Comparison of ENCODE assay signal across 35 cellular contexts in genomic region chr12:23699031-23699430, GRCh38.
"Had no signal": no experiment of that assay in that cellular context is flagged by ENCODE, and none has a peak within 500 bp of the region (broad histone marks: within the 10 kb centered on the region; RNA-seq: fewer than 3 reads in every experiment).

No MANE protein-coding gene starts in this region.

- DNase-seq: activated CD4-positive, alpha-beta T cell treated with anti-CD3 and anti-CD28 coated beads for 36 hours; activated CD4-positive, alpha-beta T cell treated with anti-CD3 and anti-CD28 coated beads, Interleukin-2, amount 10 ng/mL, durations not matched to agents 7 days and 5 days; activated CD4-positive, alpha-beta T cell treated with anti-CD3 and anti-CD28 coated beads, Interleukin-2, amount 50 U/mL, for 48 hours; activated CD8-positive, alpha-beta memory T cell treated with anti-CD3 and anti-CD28 coated beads, Interleukin-2, amount 50 U/mL, for 4 hours; activated CD8-positive, alpha-beta T cell treated with anti-CD3 and anti-CD28 coated beads, Interleukin-2, amount 10 ng/mL, durations not matched to agents 7 days and 5 days; activated effector memory CD4-positive, alpha-beta T cell treated with Interleukin-2 at 50 U/mL for 16 hours; activated naive CD4-positive, alpha-beta T cell; activated naive CD4-positive, alpha-beta T cell treated with anti-CD3 and anti-CD28 coated beads, Interleukin-2, amount 50 U/mL, for 16 hours; activated naive CD8-positive, alpha-beta T cell treated with anti-CD3 and anti-CD28 coated beads for 36 hours; activated T-cell treated with anti-CD3 and anti-CD28 coated beads for 4 hours; activated T-cell treated with anti-CD3 and anti-CD28 coated beads, Interleukin-2, amount 50 U/mL, for 4 hours; amniotic stem cell; aorta; brain microvascular endothelial cell; central memory CD4-positive, alpha-beta T cell; NCI-H1092 treated with DMSO at 0.1 percent for 48 hours; NCI-H1417; NCI-H1694; NCI-H1930; NCI-H2081 treated with DMSO at 0.1 percent for 48 hours; NCI-H510A; NCI-H526; NCI-H774; PC-3; Peyer's patch; RPMI8226; SHP77 treated with DMSO at 0.1 percent for 48 hours; SK-N-SH had no signal

- H3K27me3 Mint-ChIP-seq: activated CD4-positive, alpha-beta T cell treated with anti-CD3 and anti-CD28 coated beads for 36 hours; activated CD4-positive, alpha-beta T cell treated with anti-CD3 and anti-CD28 coated beads, Interleukin-2, amount 10 ng/mL, durations not matched to agents 7 days and 5 days; activated naive CD8-positive, alpha-beta T cell treated with anti-CD3 and anti-CD28 coated beads for 36 hours had no signal

- H3K4me3 Mint-ChIP-seq: activated CD4-positive, alpha-beta T cell treated with anti-CD3 and anti-CD28 coated beads for 36 hours; activated CD4-positive, alpha-beta T cell treated with anti-CD3 and anti-CD28 coated beads, Interleukin-2, amount 10 ng/mL, durations not matched to agents 7 days and 5 days; activated CD8-positive, alpha-beta T cell treated with anti-CD3 and anti-CD28 coated beads, Interleukin-2, amount 10 ng/mL, durations not matched to agents 7 days and 5 days; activated naive CD8-positive, alpha-beta T cell treated with anti-CD3 and anti-CD28 coated beads for 36 hours; activated T-cell treated with anti-CD3 and anti-CD28 coated beads, Interleukin-2, amount 50 U/mL, for 4 hours; activated T-helper 1 cell treated with anti-CD3 and anti-CD28 coated beads, Interleukin-12 subunit alpha, Interleukin-12 subunit beta, Interleukin-2, Interleukin-4 antibody, amounts not matched to agents 30 ng/mL and 10 ng/mL and 1 ng/mL, durations not matched to agents 14 hours and 24 hours and 36 hours; T-helper 1 cell treated with Interleukin-12 subunit alpha and Interleukin-12 subunit beta and Interleukin-4 antibody, amounts not matched to agents 30 μg/mL and 1 μg/mL, for 36 hours; T-helper 2 cell treated with Interferon-gamma antibody and Interleukin-4, amounts not matched to agents 5 μg/mL and 100 μg/mL, for 36 hours; WTC11 had no signal

- H3K36me3 ChIP-seq: brain microvascular endothelial cell, Peyer's patch, SJSA1 had no signal

- H3K4me3 ChIP-seq: Peyer's patch, SJSA1 had no signal

- H3K27ac Mint-ChIP-seq: activated CD4-positive, alpha-beta T cell treated with anti-CD3 and anti-CD28 coated beads for 36 hours; activated CD4-positive, alpha-beta T cell treated with anti-CD3 and anti-CD28 coated beads, Interleukin-2, amount 10 ng/mL, durations not matched to agents 7 days and 5 days; activated CD8-positive, alpha-beta T cell treated with anti-CD3 and anti-CD28 coated beads, Interleukin-2, amount 10 ng/mL, durations not matched to agents 7 days and 5 days; activated naive CD8-positive, alpha-beta T cell treated with anti-CD3 and anti-CD28 coated beads for 36 hours; activated T-helper 1 cell treated with anti-CD3 and anti-CD28 coated beads, Interleukin-12 subunit alpha, Interleukin-12 subunit beta, Interleukin-2, Interleukin-4 antibody, amounts not matched to agents 30 ng/mL and 10 ng/mL and 1 ng/mL, durations not matched to agents 14 hours and 24 hours and 36 hours; T-helper 1 cell treated with Interleukin-12 subunit alpha and Interleukin-12 subunit beta and Interleukin-4 antibody, amounts not matched to agents 30 μg/mL and 1 μg/mL, for 36 hours; T-helper 2 cell treated with Interferon-gamma antibody and Interleukin-4, amounts not matched to agents 5 μg/mL and 100 μg/mL, for 36 hours; WTC11 had no signal

- H3K27me3 ChIP-seq: brain microvascular endothelial cell, Peyer's patch, SJSA1 had no signal

- H3K4me1 Mint-ChIP-seq: activated CD4-positive, alpha-beta T cell treated with anti-CD3 and anti-CD28 coated beads for 36 hours; activated CD4-positive, alpha-beta T cell treated with anti-CD3 and anti-CD28 coated beads, Interleukin-2, amount 10 ng/mL, durations not matched to agents 7 days and 5 days; activated naive CD8-positive, alpha-beta T cell treated with anti-CD3 and anti-CD28 coated beads for 36 hours had no signal

- H3K9me3 Mint-ChIP-seq: activated CD4-positive, alpha-beta T cell treated with anti-CD3 and anti-CD28 coated beads, Interleukin-2, amount 10 ng/mL, durations not matched to agents 7 days and 5 days; activated naive CD8-positive, alpha-beta T cell treated with anti-CD3 and anti-CD28 coated beads for 36 hours; activated T-helper 1 cell treated with anti-CD3 and anti-CD28 coated beads, Interleukin-12 subunit alpha, Interleukin-12 subunit beta, Interleukin-2, Interleukin-4 antibody, amounts not matched to agents 30 ng/mL and 10 ng/mL and 1 ng/mL, durations not matched to agents 14 hours and 24 hours and 36 hours; T-helper 1 cell treated with Interleukin-12 subunit alpha and Interleukin-12 subunit beta and Interleukin-4 antibody, amounts not matched to agents 30 μg/mL and 1 μg/mL, for 36 hours had no signal

- H3K9me3 ChIP-seq: Peyer's patch, SJSA1, SK-N-SH had no signal

- H3K36me3 Mint-ChIP-seq: activated naive CD8-positive, alpha-beta T cell treated with anti-CD3 and anti-CD28 coated beads for 36 hours; WTC11 had no signal

- H3K4me1 ChIP-seq: Peyer's patch, SJSA1 had no signal

- ATAC-seq: activated CD4-positive, alpha-beta T cell treated with anti-CD3 and anti-CD28 coated beads for 36 hours; activated CD4-positive, CD25-positive, alpha-beta regulatory T cell treated with anti-CD3 and anti-CD28 coated beads, Interleukin-2, amount 50 U/mL, for 24 hours; activated CD8-positive, alpha-beta T cell treated with anti-CD3 and anti-CD28 coated beads, Interleukin-2, amount 10 ng/mL, durations not matched to agents 7 days and 5 days; activated T-cell treated with anti-CD3 and anti-CD28 coated beads, Interleukin-2, amount 50 U/mL, for 4 hours; PC-3; WTC11 had no signal

- H3K27ac ChIP-seq: brain microvascular endothelial cell, KMS-11, Peyer's patch, SJSA1 had no signal
